ENCODE assay signal across 16 cellular contexts in the genomic region with DNA sequence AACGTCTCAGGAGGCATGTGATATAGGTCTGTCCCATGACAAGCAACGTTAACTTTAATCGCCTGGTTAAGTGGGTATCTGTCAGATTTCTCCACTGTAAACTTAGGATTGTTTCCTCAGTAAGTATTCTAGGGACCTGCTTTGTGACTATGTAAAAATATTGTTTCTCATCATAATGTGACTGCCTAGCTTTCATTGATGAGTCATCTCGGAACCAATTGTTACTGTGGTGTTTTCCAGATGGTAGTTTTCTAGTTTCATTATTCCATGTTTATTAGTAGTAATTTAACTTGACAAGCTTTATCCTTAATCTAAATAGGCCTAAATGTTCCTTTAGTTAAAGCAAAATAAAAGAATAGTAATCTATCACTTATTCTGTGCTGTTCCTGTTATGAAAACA.
"Had no signal": no experiment of that assay in that cellular context is flagged by ENCODE, and none has a peak within 500 bp of the region (broad histone marks: within the 10 kb centered on the region; RNA-seq: fewer than 3 reads in every experiment).

No MANE protein-coding gene starts in this region.

- DNase-seq: cortex of kidney; effector memory CD4-positive, alpha-beta T cell; foreskin keratinocyte; head of caudate nucleus; kidney; mucosa of descending colon; naive thymus-derived CD8-positive, alpha-beta T cell; sigmoid colon; stimulated activated naive CD4-positive, alpha-beta T cell treated with Interleukin-2 at 50 U/mL for 16 hours; trophoblast cell had no signal

- H3K4me1 Mint-ChIP-seq: naive thymus-derived CD8-positive, alpha-beta T cell had no signal

- H3K4me1 ChIP-seq: esophagus muscularis mucosa, foreskin keratinocyte, right atrium auricular region, sigmoid colon had no signal

- H3K4me3 ChIP-seq: esophagus muscularis mucosa, hepatocyte, mucosa of descending colon, right atrium auricular region, sigmoid colon, skin epidermis had no signal

- H3K9me3 ChIP-seq: esophagus muscularis mucosa, mucosa of descending colon, neutrophil, right atrium auricular region, sigmoid colon had no signal

- H3K4me2 ChIP-seq: hepatocyte had no signal

- H3K27ac ChIP-seq: epithelial cell of prostate, esophagus muscularis mucosa, foreskin keratinocyte, hepatocyte, neutrophil, right atrium auricular region, sigmoid colon, skin epidermis had no signal

- ATAC-seq: foreskin keratinocyte; mucosa of descending colon; naive thymus-derived CD8-positive, alpha-beta T cell had no signal

- H3K4me3 Mint-ChIP-seq: naive thymus-derived CD8-positive, alpha-beta T cell had no signal

- H3K27ac Mint-ChIP-seq: naive thymus-derived CD8-positive, alpha-beta T cell had no signal

- H3K27me3 ChIP-seq: esophagus muscularis mucosa, hepatocyte, neutrophil, right atrium auricular region, sigmoid colon had no signal

- H2AFZ ChIP-seq: hepatocyte had no signal

- H3K79me2 ChIP-seq: hepatocyte had no signal

- H3K36me3 ChIP-seq: esophagus muscularis mucosa, neutrophil, right atrium auricular region, sigmoid colon had no signal
